In genomic region chr11:61367406-61367805, GRCh38 we compare ENCODE assay signal across 1 cellular context.
TF ChIP-seq lines count a peak whose summit lies in the region.

No MANE protein-coding gene starts in this region.

TF ChIP-seq in HepG2, 621 proteins besides CTCF, POLR2A, EP300 and RAD21:
- no peak for TF ChIP-seq ZNF891 (CRISPR knock-in tag; IDR thresholded peaks at IDR 0.05)
- peak; percentile 43 for TF ChIP-seq MAFF (IDR thresholded peaks at IDR 0.05; ENCODE audit: low read depth, low read length)
- no peak for TF ChIP-seq GMEB2 (CRISPR knock-in tag; IDR thresholded peaks at IDR 0.05; ENCODE audit: low read depth)
- TF ChIP-seq MAFK (conservative IDR thresholded peaks at IDR 0.05 in 1 of 2, IDR thresholded peaks at IDR 0.05 in 1 of 2; ENCODE audit: low read length in 2 of 2) = peak; percentile 38 to 45; a peak in 3 of 4 replicates
TF ChIP-seq in HepG2: peak in this region for 2.
